18 cellular contexts compared by ENCODE assay signal in the genomic region with DNA sequence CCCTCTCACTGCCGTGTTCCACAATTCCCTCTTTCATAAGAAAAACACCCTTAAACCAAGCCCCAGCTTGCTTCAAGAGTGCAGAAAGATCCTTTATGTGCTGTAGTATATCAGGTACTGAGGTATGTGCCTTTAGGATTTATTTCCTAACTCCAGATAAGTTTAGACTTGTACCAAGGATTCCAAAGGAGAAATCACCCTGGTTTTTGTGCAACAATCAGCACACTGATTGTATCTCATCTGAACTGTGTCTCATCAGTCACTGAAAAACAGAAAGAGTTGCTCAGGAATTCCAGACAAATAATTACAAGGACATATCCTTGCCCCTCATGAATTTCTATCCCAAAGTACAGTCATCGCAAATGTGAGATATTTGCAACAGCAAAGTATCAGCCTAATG.
A peak's percentile ranks its signal among the peaks of the same experiment; 100 is the strongest.
DNase-seq lines count a peak whose midpoint lies in the region; ATAC-seq and TF ChIP-seq lines count a peak whose summit lies in the region.
"Had no signal": no experiment of that assay in that cellular context is flagged by ENCODE, and none has a peak within 500 bp of the region (broad histone marks: within the 10 kb centered on the region; RNA-seq: fewer than 3 reads in every experiment).

No MANE protein-coding gene starts in this region.

- TF ChIP-seq CTCF in RWPE1 (conservative IDR thresholded peaks at IDR 0.05; ENCODE audit: low read depth) (no peak), foreskin keratinocyte (conservative IDR thresholded peaks at IDR 0.05) (no peak), smooth muscle cell (IDR thresholded peaks at IDR 0.05; ENCODE audit: borderline replicate concordance, insufficient read depth, poor library complexity, severe bottlenecking) (no peak)

- H3K27ac Mint-ChIP-seq in CD4-positive, alpha-beta memory T cell = no peak overlapping the region
- H3K27ac Mint-ChIP-seq: B cell had no signal

- intact Hi-C loops in left ventricle myocardium superior (cut with micrococcal nuclease) = no loop called here
- intact Hi-C loops in CD4-positive, alpha-beta memory T cell (cut with micrococcal nuclease) = no loop called here

- no peaks in the 10 kb centered on the region for H3K27me3 Mint-ChIP-seq in CD4-positive, alpha-beta memory T cell
- H3K27me3 Mint-ChIP-seq: B cell had no signal

- H3K4me3 Mint-ChIP-seq in CD4-positive, alpha-beta memory T cell = no peak overlapping the region
- H3K4me3 Mint-ChIP-seq: B cell had no signal

- 80% methylated on average over 2 of the region's 2 CpGs for WGBS in smooth muscle cell (ENCODE audit: low lambda C conversion rate)

- H2AFZ ChIP-seq in smooth muscle cell (ENCODE audit: low read depth) = no peak overlapping the region

- H3K4me1 Mint-ChIP-seq in CD4-positive, alpha-beta memory T cell = no peaks in the 10 kb centered on the region
- H3K4me1 Mint-ChIP-seq: B cell had no signal

- no peak overlapping the region for H3K4me2 ChIP-seq in smooth muscle cell

- POLR2A ChIA-PET in RWPE1 (lab: Yijun Ruan, JAX; ENCODE audit: low non-redundant PET) = no interaction called here
- POLR2A ChIA-PET in CD4-positive, alpha-beta memory T cell (lab: Charles Lee; ENCODE audit: partially characterized antibody) = no interaction called here

- CTCF ChIA-PET in RWPE1 (lab: Yijun Ruan, JAX) = interaction anchor here (0.6 kb wide), 2 partner anchors 62 to 372 kb away, joined by 3 to 4 read pairs; no protein-coding TSS in a partner anchor
- CTCF ChIA-PET in CD4-positive, alpha-beta memory T cell (lab: Charles Lee; ENCODE audit: partially characterized antibody) = no interaction called here

- peaks cover 0 to 10% (median 3%) of the 10 kb centered on the region in 8 donors for H3K9me3 Mint-ChIP-seq in CD4-positive, alpha-beta memory T cell

- peaks cover 50% of the 10 kb centered on the region for H3K4me1 ChIP-seq in foreskin keratinocyte
- H3K4me1 ChIP-seq in smooth muscle cell (ENCODE audit: low read depth) = peaks cover 44% of the 10 kb centered on the region
- no peaks in the 10 kb centered on the region for H3K4me1 ChIP-seq in CD4-positive, alpha-beta memory T cell (ENCODE audit: insufficient read depth, low read length)

- no peaks in the 10 kb centered on the region for H3K36me3 Mint-ChIP-seq in CD4-positive, alpha-beta memory T cell

- no peaks in the 10 kb centered on the region for H4K20me1 ChIP-seq in smooth muscle cell (ENCODE audit: low read depth)

- H3K27ac ChIP-seq in RWPE1 (no peak overlapping the region; the same call in 1 of the 2 replicates), caudate nucleus (ENCODE audit: low read depth, low read length) (peak overlapping the region; percentile 21), foreskin keratinocyte (peak overlapping the region; percentile 82), smooth muscle cell (ENCODE audit: low read depth) (peak overlapping the region; percentile 44)
- no peak overlapping the region for H3K27ac ChIP-seq in CD4-positive, alpha-beta memory T cell (ENCODE audit: low read depth, low read length)

- H3K36me3 ChIP-seq in smooth muscle cell (ENCODE audit: low read depth) = no peaks in the 10 kb centered on the region
- H3K36me3 ChIP-seq in CD4-positive, alpha-beta memory T cell (ENCODE audit: insufficient read depth, low read length) = no peaks in the 10 kb centered on the region

- DNase-seq in RWPE1 (ENCODE audit: low spot score) = peak; percentile 71
- DNase-seq in caudate nucleus (lab: John Stamatoyannopoulos, UW) = no peak
- DNase-seq in foreskin keratinocyte = peak; percentile 97 to 99
- no peak for DNase-seq in smooth muscle cell (lab: John Stamatoyannopoulos, UW; ENCODE audit: unreplicated experiment)
- DNase-seq in left ventricle myocardium superior = no peak
- DNase-seq in activated CD4-positive, CD25-positive, alpha-beta regulatory T cell (lab: John Stamatoyannopoulos, UW) = no peak
- no peak for DNase-seq in CD4-positive, alpha-beta memory T cell
- DNase-seq: COR-L47, DMS 273 treated with DMSO at 0.1 percent for 48 hours, HCEC 1CT, KBM-7, MV-4-11, NCI-H1417, NCI-H187, NCI-H2107, NCI-H510A treated with DMSO at 0.1 percent for 48 hours, NCI-H82 had no signal

- H3K27me3 ChIP-seq in foreskin keratinocyte = no peaks in the 10 kb centered on the region
- H3K27me3 ChIP-seq in smooth muscle cell (ENCODE audit: low read depth) = no peaks in the 10 kb centered on the region
- no peaks in the 10 kb centered on the region for H3K27me3 ChIP-seq in CD4-positive, alpha-beta memory T cell (ENCODE audit: insufficient read depth, low read length)

- no peak overlapping the region for H3K4me3 ChIP-seq in smooth muscle cell
- no peak overlapping the region for H3K4me3 ChIP-seq in CD4-positive, alpha-beta memory T cell (ENCODE audit: low read length in 2 of 2)

- ATAC-seq in foreskin keratinocyte (peak; percentile 85), left ventricle myocardium superior (no peak)

- no peak overlapping the region for H3K9ac ChIP-seq in smooth muscle cell (ENCODE audit: low read depth)

- H3K79me2 ChIP-seq in smooth muscle cell (ENCODE audit: low read depth) = no peaks in the 10 kb centered on the region

- H3K9me3 ChIP-seq in smooth muscle cell (replicated peaks; ENCODE audit: low read depth) = no peaks in the 10 kb centered on the region
- H3K9me3 ChIP-seq in CD4-positive, alpha-beta memory T cell (ENCODE audit: control insufficient read depth in 1 of 2, low read length in 2 of 2) = no peaks in the 10 kb centered on the region

- no peaks in the 10 kb centered on the region for H3F3A ChIP-seq in smooth muscle cell (ENCODE audit: low read depth)

Comparison
In these comparisons a context has a peak if more than half of its experiments do, and no peak if none do; other contexts are left out.
1. DNase-seq: peak in RWPE1 (single experiment) and foreskin keratinocyte (2 of 2); none in caudate nucleus (0 of 61), smooth muscle cell (single experiment), left ventricle myocardium superior (single experiment), activated CD4-positive, CD25-positive, alpha-beta regulatory T cell (0 of 4) and CD4-positive, alpha-beta memory T cell (0 of 5).
2. H3K27ac ChIP-seq: peak in caudate nucleus (single experiment), foreskin keratinocyte (single experiment) and smooth muscle cell (single experiment); none in RWPE1 (single experiment) and CD4-positive, alpha-beta memory T cell (single experiment).